Comparison of ENCODE assay signal across 10 cellular contexts in genomic region chr13:110338441-110339101, GRCh38. TPM values are rescaled to one million over a fixed set of nuclear protein-coding genes. Genes with fewer than 3 reads are reported as not detected.
DNase-seq lines count a peak whose midpoint lies in the region; ATAC-seq and TF ChIP-seq lines count a peak whose summit lies in the region.
"Had no signal": no experiment of that assay in that cellular context is flagged by ENCODE, and none has a peak within 500 bp of the region (broad histone marks: within the 10 kb centered on the region; RNA-seq: fewer than 3 reads in every experiment).

No MANE protein-coding gene starts in this region.

- no peak overlapping the region for H3K4me3 ChIP-seq in Peyer's patch
- peak overlapping the region in 1 of 2 donors; percentile 21 for H3K4me3 ChIP-seq in muscle layer of colon (ENCODE audit: low read depth in 1 of 2, low read length in 2 of 2)
- H3K4me3 ChIP-seq in tibial nerve: no peak overlapping the region

- peak overlapping the region; percentile 52 for H3K9ac ChIP-seq in muscle layer of colon (ENCODE audit: low read length)

- TF ChIP-seq CTCF in Peyer's patch (IDR thresholded peaks at IDR 0.05): no peak
- no peak for TF ChIP-seq CTCF in tibial nerve (IDR thresholded peaks at IDR 0.05)

- 11 to 18% methylated on average over 13 of the region's 13 CpGs for WGBS in tibial nerve, 2 donors

- H3K27ac ChIP-seq in Peyer's patch (peak overlapping the region; percentile 28 to 86 (median 64)), muscle layer of colon (ENCODE audit: low read depth, low read length) (peak overlapping the region; percentile 92), tibial nerve (peak overlapping the region; percentile 45 to 90 (median 80))

- H3K36me3 ChIP-seq in Peyer's patch: no peaks in the 10 kb centered on the region
- no peaks in the 10 kb centered on the region for H3K36me3 ChIP-seq in muscle layer of colon (ENCODE audit: insufficient read depth, low read length)
- no peaks in the 10 kb centered on the region for H3K36me3 ChIP-seq in tibial nerve

- DNase-seq in Peyer's patch (no peak), fibroblast of gingiva (ENCODE audit: low read depth) (peak; percentile 79), tibial nerve (ENCODE audit: low spot score in 2 of 2) (peak; percentile 48 to 62), GOT3 (lab: John Stamatoyannopoulos, UW) (no peak), HK-2 (ENCODE audit: unreplicated experiment) (no peak)
- DNase-seq: central memory CD4-positive, alpha-beta T cell had no signal

- TF ChIP-seq POLR2A in Peyer's patch (IDR thresholded peaks at IDR 0.05): no peak
- no peak for TF ChIP-seq POLR2A in tibial nerve (IDR thresholded peaks at IDR 0.05)

- H3K9me3 ChIP-seq in Peyer's patch (no peaks in the 10 kb centered on the region), muscle layer of colon (ENCODE audit: low read length) (no peaks in the 10 kb centered on the region), tibial nerve (no peaks in the 10 kb centered on the region)

- peak; percentile 40 to 84 for TF ChIP-seq EP300 in tibial nerve (IDR thresholded peaks at IDR 0.05)

- H3K4me1 ChIP-seq in Peyer's patch (peaks cover 0 to 41% (median 2%) of the 10 kb centered on the region in 4 donors), muscle layer of colon (ENCODE audit: insufficient read depth, low read length) (peaks cover 97% of the 10 kb centered on the region), tibial nerve (peaks cover 3 to 98% (median 51%) of the 10 kb centered on the region in 4 donors)

- H3K27me3 ChIP-seq in Peyer's patch (no peaks in the 10 kb centered on the region), muscle layer of colon (ENCODE audit: control insufficient read depth in 1 of 2, insufficient read depth in 2 of 2, low read length in 2 of 2) (no peaks in the 10 kb centered on the region), tibial nerve (no peaks in the 10 kb centered on the region)

- ATAC-seq in HG02798 (IDR thresholded peaks at IDR 0.05; ENCODE audit: poor library complexity, unreplicated experiment) (no peak), HG03196 (IDR thresholded peaks at IDR 0.05; ENCODE audit: unreplicated experiment) (no peak)
- ATAC-seq: left lobe of liver had no signal

RNA-seq across cellular contexts. Expression of gene COL4A2, which starts 31.5 kb away (rescaled TPM):
- total RNA-seq in Peyer's patch (100 to 1,000 TPM in 2 of 4 donors, 10 to 100 TPM in 2; 56.6 to 139 (median 89.1) TPM), tibial nerve (100 to 1,000 TPM; 576 to 821 (median 658) TPM)

RNA-seq across cellular contexts. Expression of gene COL4A1, which starts 31.6 kb away (rescaled TPM):
- 10 to 100 TPM; 28.0 to 69.3 (median 36.3) TPM for total RNA-seq in Peyer's patch
- total RNA-seq in tibial nerve: 100 to 1,000 TPM; 385 to 583 (median 526) TPM

Comparison
In these comparisons a context has a peak if more than half of its experiments do, and no peak if none do; other contexts are left out.
1. DNase-seq: peak in fibroblast of gingiva (single experiment) and tibial nerve (2 of 2); none in Peyer's patch (0 of 3), GOT3 (single experiment) and HK-2 (single experiment).
2. RNA of gene COL4A2, which starts 31.5 kb away (total RNA-seq): 576 to 821 TPM in tibial nerve; 56.6 to 139 TPM in Peyer's patch; every median in the first group is over 4 times any median in the second.
3. RNA of gene COL4A1, which starts 31.6 kb away (total RNA-seq): 385 to 583 TPM in tibial nerve; 28.0 to 69.3 TPM in Peyer's patch; every median in the first group is over 4 times any median in the second.
4. Peak in every context shown above with its lines, with median percentiles within 50 percentile points of each other: H3K27ac ChIP-seq.